ENCODE assay signal across 13 cellular contexts in the genomic region with DNA sequence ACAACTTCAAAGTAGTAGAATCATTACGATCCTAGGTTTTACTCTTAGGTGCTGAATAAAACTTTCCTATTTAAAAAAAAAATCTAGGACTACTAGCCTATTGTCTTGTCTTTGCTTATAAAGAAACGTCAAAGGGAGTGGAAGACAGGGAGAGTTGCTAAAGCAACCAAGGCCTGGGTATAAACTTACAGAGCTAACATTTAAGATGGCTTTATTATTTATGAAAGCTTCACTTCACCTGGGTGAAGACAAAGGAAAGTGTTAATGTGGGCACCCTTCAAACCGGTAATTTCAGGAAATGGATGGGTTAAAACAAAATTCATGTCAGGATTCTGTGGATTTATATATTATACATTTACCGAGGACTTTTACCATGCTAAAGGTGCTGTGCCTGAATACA. TPM values are rescaled to one million over a fixed set of nuclear protein-coding genes. Genes with fewer than 3 reads are reported as not detected.
A peak's percentile ranks its signal among the peaks of the same experiment; 100 is the strongest.
DNase-seq lines count a peak whose midpoint lies in the region; ATAC-seq and TF ChIP-seq lines count a peak whose summit lies in the region.
"Had no signal": no experiment of that assay in that cellular context is flagged by ENCODE, and none has a peak within 500 bp of the region (broad histone marks: within the 10 kb centered on the region; RNA-seq: fewer than 3 reads in every experiment).

No MANE protein-coding gene starts in this region.

- TF ChIP-seq CTCF in WTC11 (IDR thresholded peaks at IDR 0.05): no peak
- TF ChIP-seq CTCF in gastroesophageal sphincter (IDR thresholded peaks at IDR 0.05): no peak
- no peak for TF ChIP-seq CTCF in suprapubic skin (IDR thresholded peaks at IDR 0.05)

- 11 to 33% methylated on average over 4 of the region's 4 CpGs for WGBS in gastroesophageal sphincter (ENCODE audit: low coverage in 1 of 2), 2 donors
- WGBS in suprapubic skin: 38% methylated on average over 4 of the region's 4 CpGs

- H3K27me3 ChIP-seq in gastroesophageal sphincter: no peaks in the 10 kb centered on the region
- no peaks in the 10 kb centered on the region for H3K27me3 ChIP-seq in suprapubic skin

- no peak overlapping the region for H3K27ac Mint-ChIP-seq in activated CD4-positive, alpha-beta T cell treated with anti-CD3 and anti-CD28 coated beads, Interleukin-2, amount 10 ng/mL, durations not matched to agents 24 days and 14 days
- H3K27ac Mint-ChIP-seq in WTC11: no peak overlapping the region
- H3K27ac Mint-ChIP-seq: activated naive CD4-positive, alpha-beta T cell treated with anti-CD3 and anti-CD28 coated beads, Interleukin-2, amount 10 ng/mL, durations not matched to agents 7 days and 5 days had no signal

- H3K27ac ChIP-seq in gastroesophageal sphincter (peak overlapping the region; percentile 86 to 96 (median 94)), suprapubic skin (peak overlapping the region; percentile 99)

- no peak for ATAC-seq in WTC11
- no peak for ATAC-seq in gastroesophageal sphincter
- ATAC-seq: left lung had no signal

- H3K4me1 ChIP-seq in gastroesophageal sphincter: peaks cover 0 to 72% (median 8%) of the 10 kb centered on the region in 3 donors
- peaks cover 60% of the 10 kb centered on the region for H3K4me1 ChIP-seq in suprapubic skin

- no peaks in the 10 kb centered on the region for H3K27me3 Mint-ChIP-seq in activated CD4-positive, alpha-beta T cell treated with anti-CD3 and anti-CD28 coated beads, Interleukin-2, amount 10 ng/mL, durations not matched to agents 24 days and 14 days
- H3K27me3 Mint-ChIP-seq in WTC11 (ENCODE audit: low read depth): peaks cover 3% of the 10 kb centered on the region; the same call in 1 of the 2 replicates

- H3K9me3 ChIP-seq in gastroesophageal sphincter: no peaks in the 10 kb centered on the region
- H3K9me3 ChIP-seq in suprapubic skin: no peaks in the 10 kb centered on the region
- H3K9me3 ChIP-seq: left lung had no signal

- POLR2A ChIA-PET in WTC11 (lab: Charles Lee): interaction anchor here (0.5 to 0.7 kb wide), 2 partner anchors 9 to 1850 kb away, joined by 3 to 4 read pairs; no protein-coding TSS in a partner anchor

- TF ChIP-seq EP300 in gastroesophageal sphincter (IDR thresholded peaks at IDR 0.05): no peak
- TF ChIP-seq EP300 in suprapubic skin (IDR thresholded peaks at IDR 0.05): no peak

- peaks cover 40% of the 10 kb centered on the region for H3K4me1 Mint-ChIP-seq in activated CD4-positive, alpha-beta T cell treated with anti-CD3 and anti-CD28 coated beads, Interleukin-2, amount 10 ng/mL, durations not matched to agents 24 days and 14 days
- peaks cover 52% of the 10 kb centered on the region for H3K4me1 Mint-ChIP-seq in WTC11

- no peaks in the 10 kb centered on the region for H3K9me3 Mint-ChIP-seq in activated CD4-positive, alpha-beta T cell treated with anti-CD3 and anti-CD28 coated beads, Interleukin-2, amount 10 ng/mL, durations not matched to agents 24 days and 14 days
- H3K9me3 Mint-ChIP-seq in WTC11: no peaks in the 10 kb centered on the region
- H3K9me3 Mint-ChIP-seq: activated naive CD4-positive, alpha-beta T cell treated with anti-CD3 and anti-CD28 coated beads, Interleukin-2, amount 10 ng/mL, durations not matched to agents 7 days and 5 days had no signal

- H3K36me3 Mint-ChIP-seq in activated CD4-positive, alpha-beta T cell treated with anti-CD3 and anti-CD28 coated beads, Interleukin-2, amount 10 ng/mL, durations not matched to agents 24 days and 14 days (ENCODE audit: low read depth): no peaks in the 10 kb centered on the region
- H3K36me3 Mint-ChIP-seq in WTC11: 0 out of 2 replicates have a peak, but pooled peaks cover 4% of the 10 kb centered on the region

- H3K36me3 ChIP-seq in gastroesophageal sphincter (no peaks in the 10 kb centered on the region), suprapubic skin (no peaks in the 10 kb centered on the region)
- H3K36me3 ChIP-seq: left lung had no signal

- DNase-seq in activated CD4-positive, alpha-beta T cell treated with anti-CD3 and anti-CD28 coated beads, Interleukin-2, amount 10 ng/mL, durations not matched to agents 24 days and 14 days: no peak
- no peak for DNase-seq in activated CD4-positive, alpha-beta T cell treated with anti-CD3 and anti-CD28 coated beads, Interleukin-2, amount 50 U/mL, for 4 hours
- DNase-seq in WTC11 (ENCODE audit: low spot score): no peak
- DNase-seq in suprapubic skin (ENCODE audit: low spot score in 2 of 2): no peak
- no peak for DNase-seq in activated naive CD4-positive, alpha-beta T cell treated with anti-CD3 and anti-CD28 coated beads, Interleukin-2, amount 50 U/mL, for 16 hours
- no peak for DNase-seq in EL
- no peak for DNase-seq in T-helper 9 cell
- DNase-seq: ACHN; activated CD4-positive, alpha-beta T cell treated with anti-CD3 and anti-CD28 coated beads for 1 hour; activated naive CD4-positive, alpha-beta T cell treated with anti-CD3 and anti-CD28 coated beads, Interleukin-2, amount 10 ng/mL, durations not matched to agents 7 days and 5 days; erythroblast; left lung had no signal

- CTCF ChIA-PET in WTC11 (lab: Charles Lee): interaction anchor here (2.1 kb wide), 1 partner anchor 14 kb away, joined by 7 read pairs; no protein-coding TSS in a partner anchor

- intact Hi-C loops in activated CD4-positive, alpha-beta T cell treated with anti-CD3 and anti-CD28 coated beads, Interleukin-2, amount 10 ng/mL, durations not matched to agents 24 days and 14 days (cut with micrococcal nuclease): no loop called here

- H3K4me3 ChIP-seq in gastroesophageal sphincter: peak overlapping the region in 1 of 2 donors; percentile 97
- peak overlapping the region; percentile 93 for H3K4me3 ChIP-seq in suprapubic skin

- TF ChIP-seq POLR2A in gastroesophageal sphincter (IDR thresholded peaks at IDR 0.05): no peak
- TF ChIP-seq POLR2A in suprapubic skin (IDR thresholded peaks at IDR 0.05): no peak

- peak overlapping the region; percentile 23 for H3K4me3 Mint-ChIP-seq in activated CD4-positive, alpha-beta T cell treated with anti-CD3 and anti-CD28 coated beads, Interleukin-2, amount 10 ng/mL, durations not matched to agents 24 days and 14 days
- H3K4me3 Mint-ChIP-seq in WTC11: peak overlapping the region; percentile 93
- H3K4me3 Mint-ChIP-seq: activated naive CD4-positive, alpha-beta T cell treated with anti-CD3 and anti-CD28 coated beads, Interleukin-2, amount 10 ng/mL, durations not matched to agents 7 days and 5 days had no signal

TF ChIP-seq in WTC11, 78 proteins besides CTCF, POLR2A, EP300 and RAD21 (continues in another document):
- TF ChIP-seq JUN (CRISPR knock-in tag; IDR thresholded peaks at IDR 0.05) (no peak), NFATC4 (CRISPR knock-in tag; IDR thresholded peaks at IDR 0.05) (no peak), ARID4B (CRISPR knock-in tag; IDR thresholded peaks at IDR 0.05; ENCODE audit: borderline replicate concordance) (no peak), JAZF1 (CRISPR knock-in tag; IDR thresholded peaks at IDR 0.05) (no peak)
- TF ChIP-seq, protein P1, sequence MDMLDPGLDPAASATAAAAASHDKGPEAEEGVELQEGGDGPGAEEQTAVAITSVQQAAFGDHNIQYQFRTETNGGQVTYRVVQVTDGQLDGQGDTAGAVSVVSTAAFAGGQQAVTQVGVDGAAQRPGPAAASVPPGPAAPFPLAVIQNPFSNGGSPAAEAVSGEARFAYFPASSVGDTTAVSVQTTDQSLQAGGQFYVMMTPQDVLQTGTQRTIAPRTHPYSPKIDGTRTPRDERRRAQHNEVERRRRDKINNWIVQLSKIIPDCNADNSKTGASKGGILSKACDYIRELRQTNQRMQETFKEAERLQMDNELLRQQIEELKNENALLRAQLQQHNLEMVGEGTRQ (CRISPR knock-in tag; IDR thresholded peaks at IDR 0.05): no peak

RNA-seq across cellular contexts. Expression of gene DUSP14, which starts 2.5 kb away (rescaled TPM):
- 18.7 and 20.2 TPM in 2 replicates for total RNA-seq in activated CD4-positive, alpha-beta T cell treated with anti-CD3 and anti-CD28 coated beads, Interleukin-2, amount 10 ng/mL, durations not matched to agents 24 days and 14 days
- total RNA-seq in WTC11 (2021) (18.2 to 22.4 TPM (median 18.9 TPM) in 3 replicates), gastroesophageal sphincter (10 to 100 TPM; 11.8 to 46.0 (median 28.2) TPM), suprapubic skin (100 to 1,000 TPM in 1 of 4 donors, 10 to 100 TPM in 3; 31.4 to 107 (median 68.5) TPM)
